14 cellular contexts compared by ENCODE assay signal in the genomic region with DNA sequence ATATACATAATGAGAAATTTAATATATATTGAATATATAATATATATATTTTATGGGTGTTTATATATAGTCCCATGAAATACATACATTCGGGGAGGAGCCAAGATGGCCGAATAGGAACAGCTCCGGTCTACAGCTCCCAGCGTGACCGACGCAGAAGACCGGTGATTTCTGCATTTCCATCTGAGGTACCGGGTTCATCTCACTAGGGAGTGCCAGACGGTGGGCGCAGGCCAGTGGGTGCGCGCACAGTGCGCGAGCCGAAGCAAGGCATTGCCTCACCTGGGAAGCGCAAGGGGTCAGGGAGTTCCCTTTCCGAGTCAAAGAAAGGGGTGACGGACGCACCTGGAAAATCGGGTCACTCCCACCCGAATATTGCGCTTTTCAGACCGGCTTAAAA. TPM values are rescaled to one million over a fixed set of nuclear protein-coding genes. Genes with fewer than 3 reads are reported as not detected.
"Had no signal": no experiment of that assay in that cellular context is flagged by ENCODE, and none has a peak within 500 bp of the region (broad histone marks: within the 10 kb centered on the region; RNA-seq: fewer than 3 reads in every experiment).

No MANE protein-coding gene starts in this region.

RNA-seq across cellular contexts. Expression of gene SMIM36, which starts 9.6 kb away (rescaled TPM):
- total RNA-seq: dermis blood vessel endothelial cell, endothelial cell of umbilical vein, hepatocyte, liver, lung microvascular endothelial cell, osteoblast, pulmonary artery endothelial cell, sciatic nerve, skeletal muscle tissue, spleen, temporal lobe, upper lobe of right lung, vagina had no signal
- polyA plus RNA-seq: endothelial cell of umbilical vein, esophagus, hepatocyte, liver, spleen had no signal
